ENCODE assay signal across 1 cellular context in genomic region chr1:116372651-116373444, GRCh38.
A peak's percentile ranks its signal among the peaks of the same experiment; 100 is the strongest.
TF ChIP-seq lines count a peak whose summit lies in the region.

ATP1A1 (plus strand) TSS chr1:116373244; CDS start chr1:116373512, 268 bp downstream.

TF ChIP-seq in HepG2, 621 proteins besides CTCF, POLR2A, EP300 and RAD21 (continued from another document and continues in another):
- 0 out of 2 replicates have a peak, but pooled peaks have one; percentile 37 for TF ChIP-seq AHDC1 (CRISPR knock-in tag; IDR thresholded peaks at IDR 0.05; ENCODE audit: borderline replicate concordance)
- TF ChIP-seq TEF (CRISPR knock-in tag; IDR thresholded peaks at IDR 0.05) = no peak
- TF ChIP-seq ZNF788 (CRISPR knock-in tag; IDR thresholded peaks at IDR 0.05; ENCODE audit: borderline replicate concordance) = peak; percentile 55; the same call in 1 of the 2 replicates
- TF ChIP-seq E2F2 (CRISPR knock-in tag; IDR thresholded peaks at IDR 0.05; ENCODE audit: borderline replicate concordance) = no peak
- TF ChIP-seq MED8 (CRISPR knock-in tag; IDR thresholded peaks at IDR 0.05; ENCODE audit: insufficient replicate concordance) = no peak
- peak; percentile 85 for TF ChIP-seq CREB1 (IDR thresholded peaks at IDR 0.05)
- TF ChIP-seq CREB1 (CRISPR knock-in tag; IDR thresholded peaks at IDR 0.05) = peak; percentile 56; the same call in 1 of the 2 replicates
- no peak for TF ChIP-seq NR2C2 (CRISPR knock-in tag; IDR thresholded peaks at IDR 0.05; ENCODE audit: borderline replicate concordance)
- TF ChIP-seq RXRB (CRISPR knock-in tag; IDR thresholded peaks at IDR 0.05; ENCODE audit: borderline replicate concordance) = peak; percentile 60
- peak; percentile 74; the same call in 1 of the 2 replicates for TF ChIP-seq HOXA5 (CRISPR knock-in tag; IDR thresholded peaks at IDR 0.05)
- TF ChIP-seq ZNF121 (CRISPR knock-in tag; IDR thresholded peaks at IDR 0.05) = 0 out of 2 replicates have a peak, but pooled peaks have one; percentile 23
- no peak for TF ChIP-seq ZNF138 (CRISPR knock-in tag; IDR thresholded peaks at IDR 0.05; ENCODE audit: low read depth)
- TF ChIP-seq RARG (CRISPR knock-in tag; IDR thresholded peaks at IDR 0.05; ENCODE audit: low read depth) = no peak
- peak; percentile 77; the same call in 1 of the 2 replicates for TF ChIP-seq ZKSCAN5 (CRISPR knock-in tag; IDR thresholded peaks at IDR 0.05)
- TF ChIP-seq LRRFIP1 (CRISPR knock-in tag; conservative IDR thresholded peaks at IDR 0.05) = no peak
- TF ChIP-seq RXRA (CRISPR knock-in tag; IDR thresholded peaks at IDR 0.05) = no peak
- TF ChIP-seq HIC2 (CRISPR knock-in tag; IDR thresholded peaks at IDR 0.05; ENCODE audit: low read depth) = no peak; the same call in 1 of the 2 replicates
- no peak for TF ChIP-seq ATF7 (IDR thresholded peaks at IDR 0.05)
- peak; percentile 48; the same call in 1 of the 2 replicates for TF ChIP-seq ATF7 (CRISPR knock-in tag; IDR thresholded peaks at IDR 0.05)
- TF ChIP-seq ZNF747 (CRISPR knock-in tag; IDR thresholded peaks at IDR 0.05; ENCODE audit: borderline replicate concordance) = peak; percentile 14; the same call in 1 of the 2 replicates
- TF ChIP-seq IKZF1 (IDR thresholded peaks at IDR 0.05) = no peak
- no peak for TF ChIP-seq HDAC6 (IDR thresholded peaks at IDR 0.05; ENCODE audit: low read depth, low read length)
- no peak for TF ChIP-seq ZNF33A (CRISPR knock-in tag; IDR thresholded peaks at IDR 0.05; ENCODE audit: borderline replicate concordance)
- no peak for TF ChIP-seq CAMTA2 (CRISPR knock-in tag; IDR thresholded peaks at IDR 0.05; ENCODE audit: borderline replicate concordance)
- TF ChIP-seq RAD51 (IDR thresholded peaks at IDR 0.05; ENCODE audit: borderline replicate concordance) = no peak
- TF ChIP-seq CEBPB (IDR thresholded peaks at IDR 0.05; ENCODE audit: borderline replicate concordance, low read depth, low read length) = no peak
- TF ChIP-seq ZNF784 (CRISPR knock-in tag; IDR thresholded peaks at IDR 0.05; ENCODE audit: borderline replicate concordance) = peak; percentile 26; the same call in 1 of the 2 replicates
- TF ChIP-seq ZNF749 (CRISPR knock-in tag; IDR thresholded peaks at IDR 0.05; ENCODE audit: borderline replicate concordance) = no peak; the same call in 1 of the 2 replicates
- peak; percentile 63; the same call in 1 of the 2 replicates for TF ChIP-seq WIZ (CRISPR knock-in tag; IDR thresholded peaks at IDR 0.05)
- no peak for TF ChIP-seq ATAD3A (CRISPR knock-in tag; IDR thresholded peaks at IDR 0.05)
- TF ChIP-seq MTA1 (CRISPR knock-in tag; IDR thresholded peaks at IDR 0.05; ENCODE audit: borderline replicate concordance) = no peak
- peak; percentile 45; the same call in 1 of the 2 replicates for TF ChIP-seq ZBTB26 (CRISPR knock-in tag; IDR thresholded peaks at IDR 0.05; ENCODE audit: borderline replicate concordance)
- TF ChIP-seq ZNF274 (CRISPR knock-in tag; IDR thresholded peaks at IDR 0.05) = peak; percentile 47; the same call in 1 of the 2 replicates
- 0 out of 2 replicates have a peak, but pooled peaks have one; percentile 51 for TF ChIP-seq AFF4 (CRISPR knock-in tag; IDR thresholded peaks at IDR 0.05)
- no peak for TF ChIP-seq EED (CRISPR knock-in tag; IDR thresholded peaks at IDR 0.05)
- TF ChIP-seq SRY (CRISPR knock-in tag; IDR thresholded peaks at IDR 0.05) = 0 out of 2 replicates have a peak, but pooled peaks have one; percentile 77
- no peak for TF ChIP-seq ZBTB34 (CRISPR knock-in tag; IDR thresholded peaks at IDR 0.05)
- no peak for TF ChIP-seq PHB2 (IDR thresholded peaks at IDR 0.05; ENCODE audit: partially characterized antibody)
